In genomic region chr1:205619376-205619775, GRCh38 we compare ENCODE assay signal across 26 cellular contexts. TPM values are rescaled to one million over a fixed set of nuclear protein-coding genes. Genes with fewer than 3 reads are reported as not detected.
DNase-seq lines count a peak whose midpoint lies in the region; ATAC-seq and TF ChIP-seq lines count a peak whose summit lies in the region.
"Had no signal": no experiment of that assay in that cellular context is flagged by ENCODE, and none has a peak within 500 bp of the region (broad histone marks: within the 10 kb centered on the region; RNA-seq: fewer than 3 reads in every experiment).

No MANE protein-coding gene starts in this region.

- no peaks in the 10 kb centered on the region for H3K27me3 Mint-ChIP-seq in activated naive CD4-positive, alpha-beta T cell treated with anti-CD3 and anti-CD28 coated beads, Interleukin-2, amount 50 U/mL, for 24 hours
- no peaks in the 10 kb centered on the region for H3K27me3 Mint-ChIP-seq in activated naive CD4-positive, alpha-beta T cell treated with anti-CD3 and anti-CD28 coated beads for 36 hours (ENCODE audit: low read depth)
- no peaks in the 10 kb centered on the region for H3K27me3 Mint-ChIP-seq in memory B cell
- H3K27me3 Mint-ChIP-seq: CD4-positive, alpha-beta T cell had no signal

- H3K27me3 ChIP-seq in HAP-1 (ENCODE audit: low read depth), result no peaks in the 10 kb centered on the region
- H3K27me3 ChIP-seq: BLaER1 treated with 17β-estradiol and CSF1 and Interleukin-3, amounts not matched to agents 10 nM and 100 nM had no signal

- no peaks in the 10 kb centered on the region for H3K9me3 ChIP-seq in HAP-1
- H3K9me3 ChIP-seq: BLaER1 treated with 17β-estradiol and CSF1 and Interleukin-3, amounts not matched to agents 10 nM and 100 nM had no signal

- no peak overlapping the region for H3K4me3 ChIP-seq in HAP-1
- H3K4me3 ChIP-seq: BLaER1 treated with 17β-estradiol and CSF1 and Interleukin-3, amounts not matched to agents 10 nM and 100 nM; SK-N-MC had no signal

- peaks cover 49% of the 10 kb centered on the region for H3K4me1 Mint-ChIP-seq in activated naive CD4-positive, alpha-beta T cell treated with anti-CD3 and anti-CD28 coated beads, Interleukin-2, amount 50 U/mL, for 24 hours
- peaks cover 30% of the 10 kb centered on the region for H3K4me1 Mint-ChIP-seq in activated naive CD4-positive, alpha-beta T cell treated with anti-CD3 and anti-CD28 coated beads for 36 hours (ENCODE audit: low read depth)
- peaks cover 7% of the 10 kb centered on the region for H3K4me1 Mint-ChIP-seq in memory B cell

- no peak for DNase-seq in activated naive CD4-positive, alpha-beta T cell treated with anti-CD3 and anti-CD28 coated beads for 36 hours
- DNase-seq in memory B cell (ENCODE audit: low spot score in 2 of 2) (no peak), HuH-7 (ENCODE audit: low spot score) (no peak), HAP-1 (ENCODE audit: low spot score in 2 of 2) (no peak)
- DNase-seq: CD4-positive, alpha-beta T cell; DMS79; EL; GDM1; GOT3; Karpas-422; MV-4-11; NCI-H1105; NCI-H1436 treated with DMSO at 0.1 percent for 48 hours; NCI-H187 treated with DMSO at 0.1 percent for 48 hours; NCI-H2107; NCI-H446; NCI-H524 treated with DMSO at 0.1 percent for 48 hours; NCI-H774; SIG-M5 had no signal

- CTCF ChIA-PET in activated naive CD4-positive, alpha-beta T cell treated with anti-CD3 and anti-CD28 coated beads for 36 hours (lab: Charles Lee), result interaction anchor here (1.4 kb wide), 1 partner anchor 19 kb away, joined by 3 read pairs; no protein-coding TSS in a partner anchor

- H3K4me3 Mint-ChIP-seq in activated naive CD4-positive, alpha-beta T cell treated with anti-CD3 and anti-CD28 coated beads, Interleukin-2, amount 50 U/mL, for 24 hours, result no peak overlapping the region
- H3K4me3 Mint-ChIP-seq in activated naive CD4-positive, alpha-beta T cell treated with anti-CD3 and anti-CD28 coated beads for 36 hours, result no peak overlapping the region
- no peak overlapping the region for H3K4me3 Mint-ChIP-seq in memory B cell
- H3K4me3 Mint-ChIP-seq: CD4-positive, alpha-beta T cell had no signal

- H3K9me3 Mint-ChIP-seq in activated naive CD4-positive, alpha-beta T cell treated with anti-CD3 and anti-CD28 coated beads, Interleukin-2, amount 50 U/mL, for 24 hours, result no peaks in the 10 kb centered on the region
- no peaks in the 10 kb centered on the region for H3K9me3 Mint-ChIP-seq in activated naive CD4-positive, alpha-beta T cell treated with anti-CD3 and anti-CD28 coated beads for 36 hours
- no peaks in the 10 kb centered on the region for H3K9me3 Mint-ChIP-seq in memory B cell
- H3K9me3 Mint-ChIP-seq: CD4-positive, alpha-beta T cell had no signal

- no peaks in the 10 kb centered on the region for H3K4me1 ChIP-seq in HAP-1

- no peak for TF ChIP-seq CTCF in VCaP (conservative IDR thresholded peaks at IDR 0.05)

- H3K36me3 Mint-ChIP-seq in activated naive CD4-positive, alpha-beta T cell treated with anti-CD3 and anti-CD28 coated beads, Interleukin-2, amount 50 U/mL, for 24 hours, result peaks cover 14% of the 10 kb centered on the region
- H3K36me3 Mint-ChIP-seq in activated naive CD4-positive, alpha-beta T cell treated with anti-CD3 and anti-CD28 coated beads for 36 hours (ENCODE audit: low read depth), result peaks cover 38% of the 10 kb centered on the region
- H3K36me3 Mint-ChIP-seq in memory B cell, result peaks cover 14% of the 10 kb centered on the region

- in situ Hi-C loops in HAP-1 (cut with MboI; ENCODE audit: low sequenced_read_pairs), result no loop called here

- ATAC-seq in memory B cell (ENCODE audit: low read depth), result no peak
- no peak for ATAC-seq in HG03175 (IDR thresholded peaks at IDR 0.05; ENCODE audit: unreplicated experiment)
- ATAC-seq: HCT116 had no signal

- H3K27ac Mint-ChIP-seq in activated naive CD4-positive, alpha-beta T cell treated with anti-CD3 and anti-CD28 coated beads, Interleukin-2, amount 50 U/mL, for 24 hours, result peak overlapping the region; percentile 74
- H3K27ac Mint-ChIP-seq in activated naive CD4-positive, alpha-beta T cell treated with anti-CD3 and anti-CD28 coated beads for 36 hours, result no peak overlapping the region
- H3K27ac Mint-ChIP-seq in memory B cell, result peak overlapping the region; percentile 25

- peaks cover 56% of the 10 kb centered on the region for H3K36me3 ChIP-seq in HAP-1 (replicated peaks)

- intact Hi-C loops in activated naive CD4-positive, alpha-beta T cell treated with anti-CD3 and anti-CD28 coated beads for 36 hours (cut with micrococcal nuclease), result no loop called here

- peak overlapping the region; percentile 95 for H3K27ac ChIP-seq in VCaP
- H3K27ac ChIP-seq: BLaER1 treated with 17β-estradiol and CSF1 and Interleukin-3, amounts not matched to agents 10 nM and 100 nM; HL-60; SK-N-MC had no signal

RNA-seq across cellular contexts. Expression of gene ELK4, which starts 12.4 kb away (rescaled TPM):
- total RNA-seq in activated naive CD4-positive, alpha-beta T cell treated with anti-CD3 and anti-CD28 coated beads for 36 hours, result 10 to 100 TPM; 60.5 to 62.4 TPM
